ENCODE assay signal across 1 cellular context in genomic region chr7:92260248-92260781, GRCh38.
TF ChIP-seq lines count a peak whose summit lies in the region.

No MANE protein-coding gene starts in this region.

TF ChIP-seq in HCT116, 20 proteins besides CTCF, POLR2A, EP300 and RAD21 (continued from another document):
- TF ChIP-seq CBX3 (IDR thresholded peaks at IDR 0.05; ENCODE audit: low read depth) (peak; percentile 89), ZNF274 (IDR thresholded peaks at IDR 0.05; ENCODE audit: low read depth, low read length) (no peak), TCF7L2 (IDR thresholded peaks at IDR 0.05; ENCODE audit: borderline replicate concordance, extremely low read depth, insufficient read depth, insufficient read length) (no peak), ATF3 (IDR thresholded peaks at IDR 0.05) (no peak), SP1 (IDR thresholded peaks at IDR 0.05; ENCODE audit: low read depth) (peak; percentile 48), ZBTB33 (IDR thresholded peaks at IDR 0.05; ENCODE audit: extremely low read depth, insufficient replicate concordance, low read length) (no peak)
